Comparison of ENCODE assay signal across 14 cellular contexts in genomic region chr5:123094919-123095693, GRCh38. TPM values are rescaled to one million over a fixed set of nuclear protein-coding genes. Genes with fewer than 3 reads are reported as not detected.
DNase-seq lines count a peak whose midpoint lies in the region; ATAC-seq, FAIRE-seq and TF ChIP-seq lines count a peak whose summit lies in the region.
"Had no signal": no experiment of that assay in that cellular context is flagged by ENCODE, and none has a peak within 500 bp of the region (broad histone marks: within the 10 kb centered on the region; RNA-seq: fewer than 3 reads in every experiment).

No MANE protein-coding gene starts in this region.

- H3K9ac ChIP-seq in kidney (ENCODE audit: low read length in 2 of 2) = no peak overlapping the region

- H3K4me2 ChIP-seq in GM23338 = peak overlapping the region; percentile 91

- no peaks in the 10 kb centered on the region for H3K36me3 ChIP-seq in GM23338 (ENCODE audit: insufficient read depth)
- H3K36me3 ChIP-seq in kidney (ENCODE audit: control insufficient read depth in 1 of 2, insufficient read depth in 2 of 2, low read length in 2 of 2) = no peaks in the 10 kb centered on the region

- ATAC-seq in GM23338 (peak; percentile 12), GM21526 (IDR thresholded peaks at IDR 0.05; ENCODE audit: low FRiP score, unreplicated experiment) (no peak), HG02759 (IDR thresholded peaks at IDR 0.05; ENCODE audit: unreplicated experiment) (no peak), HG02623 (IDR thresholded peaks at IDR 0.05; ENCODE audit: unreplicated experiment) (no peak)
- ATAC-seq: gastroesophageal sphincter had no signal

- no peak for FAIRE-seq in kidney (lab: Jason Lieb, UNC)
- FAIRE-seq: G401.6 had no signal

- no peak overlapping the region for H3K27ac ChIP-seq in GM23338 (ENCODE audit: low read depth)
- H3K27ac ChIP-seq in kidney (ENCODE audit: low read depth in 2 of 2, low read length in 2 of 2) = no peak overlapping the region
- H3K27ac ChIP-seq: gastroesophageal sphincter, SJSA1 had no signal

- H3K4me1 ChIP-seq in GM23338 (ENCODE audit: insufficient read depth) (peaks cover 47% of the 10 kb centered on the region), kidney (ENCODE audit: control insufficient read depth in 1 of 2, insufficient read depth in 1 of 2, low read depth in 1 of 2, low read length in 2 of 2) (peaks cover 5 to 6% of the 10 kb centered on the region in 2 donors)

- no peaks in the 10 kb centered on the region for H3K9me2 ChIP-seq in GM23338 (ENCODE audit: insufficient read depth)

- peaks cover 45% of the 10 kb centered on the region for H3K4me1 Mint-ChIP-seq in GM23338

- intact Hi-C loops in kidney (cut with DNase I) = no loop called here

- peaks cover 100% of the 10 kb centered on the region for H3K27me3 ChIP-seq in GM23338 (ENCODE audit: insufficient read depth)

- H3K4me3 Mint-ChIP-seq in GM23338 = peak overlapping the region; percentile 75
- H3K4me3 Mint-ChIP-seq: dendritic cell treated with granulocyte-macrophage colony-stimulating factor and Interleukin-4, amounts not matched to agents 40 ng/mL and 50 ng/mL, for 4 days had no signal

- DNase-seq in GM23338 (ENCODE audit: low spot score) (peak; percentile 60), astrocyte of the cerebellum (ENCODE audit: low read depth) (no peak), iPS-NIHi7 (ENCODE audit: extremely low spot score) (peak; percentile 71), retinal pigment epithelial cell (ENCODE audit: low read depth) (no peak), kidney (no peak)
- DNase-seq: activated CD8-positive, alpha-beta memory T cell treated with anti-CD3 and anti-CD28 coated beads, Interleukin-2, amount 50 U/mL, for 48 hours; Karpas-422 had no signal

- TF ChIP-seq CTCF in GM23338 (conservative IDR thresholded peaks at IDR 0.05; ENCODE audit: low read depth in 2 of 2) = peak; percentile 27 to 55; a peak in 2 of 4 replicates
- peak; percentile 33 for TF ChIP-seq CTCF in astrocyte of the cerebellum (IDR thresholded peaks at IDR 0.05; ENCODE audit: low read depth, low read length, missing control alignments)
- peak; percentile 13 for TF ChIP-seq CTCF in retinal pigment epithelial cell (conservative IDR thresholded peaks at IDR 0.05; ENCODE audit: low read depth, low read length)
- no peak for TF ChIP-seq CTCF in kidney (IDR thresholded peaks at IDR 0.05; ENCODE audit: borderline replicate concordance, extremely low read depth, insufficient read depth)

- in situ Hi-C loops in astrocyte of the cerebellum (cut with HindIII; ENCODE audit: low sequenced_read_pairs) = no loop called here

- peak overlapping the region; percentile 87 for H2AFZ ChIP-seq in GM23338

- H3K4me3 ChIP-seq in GM23338 = peak overlapping the region; percentile 68
- peak overlapping the region; percentile 28 for H3K4me3 ChIP-seq in astrocyte of the cerebellum (ENCODE audit: low read depth, low read length)
- no peak overlapping the region for H3K4me3 ChIP-seq in retinal pigment epithelial cell (ENCODE audit: low read length)
- no peak overlapping the region for H3K4me3 ChIP-seq in kidney (ENCODE audit: low read length in 2 of 2)
- H3K4me3 ChIP-seq: SJSA1 had no signal

- H3K9me3 Mint-ChIP-seq in GM23338 = peaks cover 10% of the 10 kb centered on the region; the same call in 2 of the 3 replicates
- H3K9me3 Mint-ChIP-seq: dendritic cell treated with granulocyte-macrophage colony-stimulating factor and Interleukin-4, amounts not matched to agents 40 ng/mL and 50 ng/mL, for 4 days had no signal

- H3K36me3 Mint-ChIP-seq in GM23338 (ENCODE audit: low read depth) = no peaks in the 10 kb centered on the region; the same call in 2 of the 3 replicates

- no peaks in the 10 kb centered on the region for H3K9me3 ChIP-seq in kidney (ENCODE audit: control insufficient read depth in 1 of 2, low read length in 2 of 2)
- H3K9me3 ChIP-seq: gastroesophageal sphincter had no signal

- H3K27ac Mint-ChIP-seq in GM23338 = no peak overlapping the region
- H3K27ac Mint-ChIP-seq: dendritic cell treated with granulocyte-macrophage colony-stimulating factor and Interleukin-4, amounts not matched to agents 40 ng/mL and 50 ng/mL, for 4 days had no signal

- H4K20me1 ChIP-seq in GM23338 (replicated peaks; ENCODE audit: insufficient read depth) = peaks cover 32% of the 10 kb centered on the region

- H3K79me2 ChIP-seq in GM23338 (replicated peaks; ENCODE audit: insufficient read depth) = no peaks in the 10 kb centered on the region

- peaks cover 18% of the 10 kb centered on the region for H3F3A ChIP-seq in GM23338 (replicated peaks; ENCODE audit: low read depth)

- H3K27me3 Mint-ChIP-seq in GM23338 (ENCODE audit: insufficient read depth, low read depth, poor library complexity) = peaks cover 97% of the 10 kb centered on the region

TF ChIP-seq in GM23338, 12 proteins besides CTCF, POLR2A, EP300 and RAD21:
- TF ChIP-seq CREB1 (CRISPR knock-in tag; IDR thresholded peaks at IDR 0.05; ENCODE audit: low read depth) = no peak
- peak; percentile 96 for TF ChIP-seq EZH2 (IDR thresholded peaks at IDR 0.05; ENCODE audit: low read depth, unreplicated experiment)
TF ChIP-seq in GM23338: peak in this region for 1.

RNA-seq across cellular contexts. Expression of gene PRDM6, which starts 6.1 kb away (rescaled TPM):
- 0.12 and 0.14 TPM in 2 replicates for total RNA-seq in GM23338 (2014; rRNA removed; shearing (Covaris generic))
- polyA plus RNA-seq in GM23338 (2016; fragmentation: Nextera tagmentation; extraction: Ambion mirVana) = 0.05 TPM in 2 replicates
- total RNA-seq in kidney = 1.4 TPM
- polyA plus RNA-seq in kidney (ENCODE audit: insufficient read depth, low read depth, low replicate concordance) = 1.5 TPM

RNA-seq across cellular contexts. Expression of gene PPIC, which starts 58.6 kb away (rescaled TPM):
- 13.9 and 21.3 TPM in 2 replicates for total RNA-seq in GM23338 (2014; rRNA removed; shearing (Covaris generic))
- 19.9 and 21.0 TPM in 2 replicates for polyA plus RNA-seq in GM23338 (2016; fragmentation: Nextera tagmentation; extraction: Ambion mirVana)
- 46.1 TPM for total RNA-seq in kidney
- polyA plus RNA-seq in kidney (ENCODE audit: insufficient read depth, low read depth, low replicate concordance) = 49.5 TPM

Comparison
In these comparisons a context has a peak if more than half of its experiments do, and no peak if none do; other contexts are left out.
1. DNase-seq: peak in GM23338 (single experiment) and iPS-NIHi7 (single experiment); none in astrocyte of the cerebellum (single experiment), retinal pigment epithelial cell (single experiment) and kidney (single experiment).
2. H3K4me3 ChIP-seq: peak in GM23338 (single experiment) and astrocyte of the cerebellum (single experiment); none in retinal pigment epithelial cell (single experiment) and kidney (0 of 2).